Comparison of ENCODE assay signal across 1 cellular context in genomic region chr5:54159153-54159836, GRCh38.
TF ChIP-seq lines count a peak whose summit lies in the region.

No MANE protein-coding gene starts in this region.

TF ChIP-seq in GM12878, 131 proteins besides CTCF, POLR2A, EP300 and RAD21 (continued from another document):
- no peak for TF ChIP-seq IRF4 (IDR thresholded peaks at IDR 0.05; ENCODE audit: low read depth, low read length)
- TF ChIP-seq E4F1 (IDR thresholded peaks at IDR 0.05; ENCODE audit: borderline replicate concordance, partially characterized antibody): no peak
